In the genomic region with DNA sequence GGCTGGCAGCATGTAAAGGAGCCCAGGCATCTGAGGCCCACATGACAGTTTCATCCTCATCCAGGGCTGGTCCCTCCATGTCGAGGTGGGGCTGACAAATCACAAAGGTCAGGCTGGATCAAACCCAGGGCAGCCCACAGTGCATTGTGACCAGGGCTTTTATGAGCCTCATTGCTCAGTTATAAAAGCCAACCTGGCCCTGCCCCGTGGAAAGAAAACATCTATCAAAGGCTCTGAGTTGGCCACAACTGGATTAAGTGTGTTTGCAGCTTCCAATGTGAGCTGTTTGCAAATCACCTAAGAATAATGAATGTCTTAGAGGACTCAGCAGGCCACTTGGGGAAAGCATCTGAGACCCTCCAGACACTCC, we compare ENCODE assay signal across 1 cellular context.
TF ChIP-seq lines count a peak whose summit lies in the region.

No MANE protein-coding gene starts in this region.

TF ChIP-seq in SK-N-SH treated with all-trans-retinoic acid at 6 μM for 48 hours, 23 proteins besides CTCF, POLR2A, EP300 and RAD21 (continued from another document):
- TF ChIP-seq, protein P1, sequence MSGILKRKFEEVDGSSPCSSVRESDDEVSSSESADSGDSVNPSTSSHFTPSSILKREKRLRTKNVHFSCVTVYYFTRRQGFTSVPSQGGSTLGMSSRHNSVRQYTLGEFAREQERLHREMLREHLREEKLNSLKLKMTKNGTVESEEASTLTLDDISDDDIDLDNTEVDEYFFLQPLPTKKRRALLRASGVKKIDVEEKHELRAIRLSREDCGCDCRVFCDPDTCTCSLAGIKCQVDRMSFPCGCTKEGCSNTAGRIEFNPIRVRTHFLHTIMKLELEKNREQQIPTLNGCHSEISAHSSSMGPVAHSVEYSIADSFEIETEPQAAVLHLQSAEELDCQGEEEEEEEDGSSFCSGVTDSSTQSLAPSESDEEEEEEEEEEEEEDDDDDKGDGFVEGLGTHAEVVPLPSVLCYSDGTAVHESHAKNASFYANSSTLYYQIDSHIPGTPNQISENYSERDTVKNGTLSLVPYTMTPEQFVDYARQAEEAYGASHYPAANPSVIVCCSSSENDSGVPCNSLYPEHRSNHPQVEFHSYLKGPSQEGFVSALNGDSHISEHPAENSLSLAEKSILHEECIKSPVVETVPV (CRISPR knock-in tag; IDR thresholded peaks at IDR 0.05): no peak
- TF ChIP-seq ZFP30 (CRISPR knock-in tag; IDR thresholded peaks at IDR 0.05) (no peak), ARNTL (CRISPR knock-in tag; IDR thresholded peaks at IDR 0.05; ENCODE audit: borderline replicate concordance, low read depth) (no peak), BACH2 (CRISPR knock-in tag; IDR thresholded peaks at IDR 0.05; ENCODE audit: borderline replicate concordance) (no peak), CSDC2 (CRISPR knock-in tag; IDR thresholded peaks at IDR 0.05) (no peak), GLIS3 (CRISPR knock-in tag; IDR thresholded peaks at IDR 0.05) (no peak)
- TF ChIP-seq, protein P2, sequence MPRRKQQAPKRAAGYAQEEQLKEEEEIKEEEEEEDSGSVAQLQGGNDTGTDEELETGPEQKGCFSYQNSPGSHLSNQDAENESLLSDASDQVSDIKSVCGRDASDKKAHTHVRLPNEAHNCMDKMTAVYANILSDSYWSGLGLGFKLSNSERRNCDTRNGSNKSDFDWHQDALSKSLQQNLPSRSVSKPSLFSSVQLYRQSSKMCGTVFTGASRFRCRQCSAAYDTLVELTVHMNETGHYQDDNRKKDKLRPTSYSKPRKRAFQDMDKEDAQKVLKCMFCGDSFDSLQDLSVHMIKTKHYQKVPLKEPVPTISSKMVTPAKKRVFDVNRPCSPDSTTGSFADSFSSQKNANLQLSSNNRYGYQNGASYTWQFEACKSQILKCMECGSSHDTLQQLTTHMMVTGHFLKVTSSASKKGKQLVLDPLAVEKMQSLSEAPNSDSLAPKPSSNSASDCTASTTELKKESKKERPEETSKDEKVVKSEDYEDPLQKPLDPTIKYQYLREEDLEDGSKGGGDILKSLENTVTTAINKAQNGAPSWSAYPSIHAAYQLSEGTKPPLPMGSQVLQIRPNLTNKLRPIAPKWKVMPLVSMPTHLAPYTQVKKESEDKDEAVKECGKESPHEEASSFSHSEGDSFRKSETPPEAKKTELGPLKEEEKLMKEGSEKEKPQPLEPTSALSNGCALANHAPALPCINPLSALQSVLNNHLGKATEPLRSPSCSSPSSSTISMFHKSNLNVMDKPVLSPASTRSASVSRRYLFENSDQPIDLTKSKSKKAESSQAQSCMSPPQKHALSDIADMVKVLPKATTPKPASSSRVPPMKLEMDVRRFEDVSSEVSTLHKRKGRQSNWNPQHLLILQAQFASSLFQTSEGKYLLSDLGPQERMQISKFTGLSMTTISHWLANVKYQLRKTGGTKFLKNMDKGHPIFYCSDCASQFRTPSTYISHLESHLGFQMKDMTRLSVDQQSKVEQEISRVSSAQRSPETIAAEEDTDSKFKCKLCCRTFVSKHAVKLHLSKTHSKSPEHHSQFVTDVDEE (CRISPR knock-in tag; IDR thresholded peaks at IDR 0.05): no peak
- TF ChIP-seq, protein P3, sequence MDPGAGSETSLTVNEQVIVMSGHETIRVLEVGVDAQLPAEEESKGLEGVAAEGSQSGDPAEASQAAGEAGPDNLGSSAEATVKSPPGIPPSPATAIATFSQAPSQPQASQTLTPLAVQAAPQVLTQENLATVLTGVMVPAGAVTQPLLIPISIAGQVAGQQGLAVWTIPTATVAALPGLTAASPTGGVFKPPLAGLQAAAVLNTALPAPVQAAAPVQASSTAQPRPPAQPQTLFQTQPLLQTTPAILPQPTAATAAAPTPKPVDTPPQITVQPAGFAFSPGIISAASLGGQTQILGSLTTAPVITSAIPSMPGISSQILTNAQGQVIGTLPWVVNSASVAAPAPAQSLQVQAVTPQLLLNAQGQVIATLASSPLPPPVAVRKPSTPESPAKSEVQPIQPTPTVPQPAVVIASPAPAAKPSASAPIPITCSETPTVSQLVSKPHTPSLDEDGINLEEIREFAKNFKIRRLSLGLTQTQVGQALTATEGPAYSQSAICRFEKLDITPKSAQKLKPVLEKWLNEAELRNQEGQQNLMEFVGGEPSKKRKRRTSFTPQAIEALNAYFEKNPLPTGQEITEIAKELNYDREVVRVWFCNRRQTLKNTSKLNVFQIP (CRISPR knock-in tag; IDR thresholded peaks at IDR 0.05; ENCODE audit: borderline replicate concordance, low read depth): no peak
- TF ChIP-seq, protein P4, sequence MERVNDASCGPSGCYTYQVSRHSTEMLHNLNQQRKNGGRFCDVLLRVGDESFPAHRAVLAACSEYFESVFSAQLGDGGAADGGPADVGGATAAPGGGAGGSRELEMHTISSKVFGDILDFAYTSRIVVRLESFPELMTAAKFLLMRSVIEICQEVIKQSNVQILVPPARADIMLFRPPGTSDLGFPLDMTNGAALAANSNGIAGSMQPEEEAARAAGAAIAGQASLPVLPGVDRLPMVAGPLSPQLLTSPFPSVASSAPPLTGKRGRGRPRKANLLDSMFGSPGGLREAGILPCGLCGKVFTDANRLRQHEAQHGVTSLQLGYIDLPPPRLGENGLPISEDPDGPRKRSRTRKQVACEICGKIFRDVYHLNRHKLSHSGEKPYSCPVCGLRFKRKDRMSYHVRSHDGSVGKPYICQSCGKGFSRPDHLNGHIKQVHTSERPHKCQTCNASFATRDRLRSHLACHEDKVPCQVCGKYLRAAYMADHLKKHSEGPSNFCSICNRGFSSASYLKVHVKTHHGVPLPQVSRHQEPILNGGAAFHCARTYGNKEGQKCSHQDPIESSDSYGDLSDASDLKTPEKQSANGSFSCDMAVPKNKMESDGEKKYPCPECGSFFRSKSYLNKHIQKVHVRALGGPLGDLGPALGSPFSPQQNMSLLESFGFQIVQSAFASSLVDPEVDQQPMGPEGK (CRISPR knock-in tag; IDR thresholded peaks at IDR 0.05; ENCODE audit: borderline replicate concordance): no peak
